ENCODE assay signal across 8 cellular contexts in genomic region chr22:20981787-20982562, GRCh38. TPM values are rescaled to one million over a fixed set of nuclear protein-coding genes. Genes with fewer than 3 reads are reported as not detected.
A peak's percentile ranks its signal among the peaks of the same experiment; 100 is the strongest.
DNase-seq lines count a peak whose midpoint lies in the region; ATAC-seq, FAIRE-seq and TF ChIP-seq lines count a peak whose summit lies in the region.

Gene LZTR1 (plus strand): TSS chr22:20982297. CDS start chr22:20982372, 75 bp downstream.

- WGBS in endodermal cell (ENCODE audit: insufficient coverage in 1 of 2, insufficient read length in 1 of 2), 2 experiments, result 0% methylated on average over 57 to 87 of the region's 87 CpGs
- 0 to 1% methylated on average over 75 to 76 of the region's 87 CpGs for WGBS in mesodermal cell (ENCODE audit: insufficient coverage in 2 of 2), 2 experiments

- TF ChIP-seq CTCF in CD4-positive, alpha-beta T cell (IDR thresholded peaks at IDR 0.05), result peak; percentile 52
- TF ChIP-seq CTCF in endodermal cell (conservative IDR thresholded peaks at IDR 0.05), result peak; percentile 67

- ATAC-seq in CD4-positive, alpha-beta T cell (ENCODE audit: poor library complexity), result peak; percentile 58
- ATAC-seq in HG03442 (IDR thresholded peaks at IDR 0.05; ENCODE audit: unreplicated experiment), result peak; percentile 74

- no peaks in the 10 kb centered on the region for H3K9me3 Mint-ChIP-seq in CD4-positive, alpha-beta T cell
- H3K9me3 Mint-ChIP-seq in endodermal cell, result peaks cover 14% of the 10 kb centered on the region

- H3K9me3 ChIP-seq in CD4-positive, alpha-beta T cell (ENCODE audit: control insufficient read depth, low read length), result peaks cover 6% of the 10 kb centered on the region
- H3K9me3 ChIP-seq in NT2/D1 (ENCODE audit: insufficient read depth, low read length) (no peaks in the 10 kb centered on the region), endodermal cell (ENCODE audit: control insufficient read depth, low read length) (peaks cover 11% of the 10 kb centered on the region), mesodermal cell (ENCODE audit: control insufficient read depth, low read length) (peaks cover 12% of the 10 kb centered on the region)

- CTCF ChIA-PET in CD4-positive, alpha-beta T cell (lab: Charles Lee), result interaction anchor here (0.8 to 1.5 kb wide), 3 partner anchors 21 to 647 kb away, joined by 3 to 7 read pairs (median 3); no protein-coding TSS in a partner anchor

- H3K4me1 ChIP-seq in NT2/D1 (ENCODE audit: insufficient read depth, insufficient read length), result peaks cover 5% of the 10 kb centered on the region
- H3K4me1 ChIP-seq in endodermal cell (ENCODE audit: control insufficient read depth, insufficient read depth, low read length), result no peaks in the 10 kb centered on the region
- H3K4me1 ChIP-seq in mesodermal cell (ENCODE audit: control insufficient read depth, insufficient read depth, low read length, poor library complexity, severe bottlenecking), result peaks cover 11% of the 10 kb centered on the region

- H3K4me1 Mint-ChIP-seq in CD4-positive, alpha-beta T cell (ENCODE audit: low read depth), result peaks cover 48% of the 10 kb centered on the region
- H3K4me1 Mint-ChIP-seq in endodermal cell, result peaks cover 27% of the 10 kb centered on the region

- FAIRE-seq in GM19239 (lab: Jason Lieb, UNC), result peak; percentile 89

- intact Hi-C loops in CD4-positive, alpha-beta T cell (cut with DNase I, micrococcal nuclease), result loop anchor here (1.0 to 10.0 kb wide), 3 partner anchors 20 to 127 kb away; partner anchors contain the start of genes THAP7 (in 2 of the 2), CRKL (in 1 of the 2), PI4KA (in 1 of the 2) and SNAP29 (in 1 of the 2)

- H3K36me3 ChIP-seq in NT2/D1 (ENCODE audit: insufficient read depth, insufficient read length, low read length), result peaks cover 26% of the 10 kb centered on the region
- H3K36me3 ChIP-seq in endodermal cell (ENCODE audit: control insufficient read depth, insufficient read depth, low read length), result peaks cover 24% of the 10 kb centered on the region
- H3K36me3 ChIP-seq in mesodermal cell (ENCODE audit: control insufficient read depth, insufficient read depth, low read length), result peaks cover 28% of the 10 kb centered on the region

- H3K27ac Mint-ChIP-seq in CD4-positive, alpha-beta T cell, result peak within 1 kb of the TSS; percentile 87
- peak within 1 kb of the TSS; percentile 75 for H3K27ac Mint-ChIP-seq in endodermal cell

- peaks cover 19% of the 10 kb centered on the region for H3K36me3 Mint-ChIP-seq in CD4-positive, alpha-beta T cell (ENCODE audit: low read depth)
- peaks cover 17% of the 10 kb centered on the region for H3K36me3 Mint-ChIP-seq in endodermal cell (ENCODE audit: low read depth)

- peak; percentile 40 to 77 (median 60) for DNase-seq in CD4-positive, alpha-beta T cell
- DNase-seq in GM19239 (ENCODE audit: insufficient read length, low spot score), result peak; percentile 94
- DNase-seq in NT2/D1 (ENCODE audit: low read depth, low spot score), result peak; percentile 63
- DNase-seq in activated CD8-positive, alpha-beta memory T cell treated with anti-CD3 and anti-CD28 coated beads, Interleukin-2, amount 50 U/mL, for 24 hours (ENCODE audit: extremely low read depth), result peak; percentile 26
- peak; percentile 91 for DNase-seq in endodermal cell
- DNase-seq in stimulated activated CD8-positive, alpha-beta memory T cell treated with anti-CD3 and anti-CD28 coated beads, Interleukin-15, amount 100 ng/mL, for 24 hours (ENCODE audit: low read depth), result peak; percentile 53

- H3K4me3 Mint-ChIP-seq in CD4-positive, alpha-beta T cell, result peak within 1 kb of the TSS; percentile 97
- peak within 1 kb of the TSS; percentile 92 for H3K4me3 Mint-ChIP-seq in endodermal cell

- H3K27ac ChIP-seq in CD4-positive, alpha-beta T cell (ENCODE audit: low read depth, low read length), result peak within 1 kb of the TSS; percentile 69
- H3K27ac ChIP-seq in endodermal cell (ENCODE audit: low read depth, low read length), result peak within 1 kb of the TSS; percentile 76
- peak within 1 kb of the TSS; percentile 71 for H3K27ac ChIP-seq in mesodermal cell (ENCODE audit: low read depth, low read length, severe bottlenecking)

- POLR2A ChIA-PET in CD4-positive, alpha-beta T cell (lab: Charles Lee), result interaction anchor here (0.6 to 4.6 kb wide), 7 partner anchors 9 to 647 kb away, joined by 3 to 25 read pairs (median 3); partner anchors contain the start of genes CRKL and THAP7

- H3K9ac ChIP-seq in NT2/D1 (ENCODE audit: insufficient read length, low read depth) (peak within 1 kb of the TSS; percentile 98), endodermal cell (ENCODE audit: extremely low read depth, low read length, poor library complexity, severe bottlenecking) (peak within 1 kb of the TSS; percentile 81)

- no peaks in the 10 kb centered on the region for H3K27me3 ChIP-seq in CD4-positive, alpha-beta T cell (ENCODE audit: control insufficient read depth, insufficient read depth, low read length)
- peaks cover 12% of the 10 kb centered on the region for H3K27me3 ChIP-seq in NT2/D1 (ENCODE audit: insufficient read depth, insufficient read length)
- peaks cover 8% of the 10 kb centered on the region for H3K27me3 ChIP-seq in endodermal cell (ENCODE audit: control insufficient read depth, insufficient read depth, low read length, poor library complexity, severe bottlenecking)

- no peaks in the 10 kb centered on the region for H3K27me3 Mint-ChIP-seq in CD4-positive, alpha-beta T cell
- H3K27me3 Mint-ChIP-seq in endodermal cell (ENCODE audit: insufficient read depth), result peaks cover 30% of the 10 kb centered on the region

- H3K4me3 ChIP-seq in NT2/D1 (ENCODE audit: insufficient read length, low read depth), result peak within 1 kb of the TSS; percentile 86
- H3K4me3 ChIP-seq in endodermal cell (ENCODE audit: low read length), result peak within 1 kb of the TSS; percentile 94
- H3K4me3 ChIP-seq in mesodermal cell (ENCODE audit: extremely low read depth, insufficient read depth, low read length, poor library complexity, severe bottlenecking), result peak within 1 kb of the TSS; percentile 83

RNA-seq across cellular contexts. Expression of gene LZTR1, which starts in this region (rescaled TPM):
- total RNA-seq in CD4-positive, alpha-beta T cell, result 10 to 100 TPM; 48.4 to 51.3 TPM
- 10 to 100 TPM; 56.5 to 73.2 TPM for total RNA-seq in endodermal cell
- 38.3 TPM for polyA plus RNA-seq in endodermal cell (2013, experiment 1 of 2)
- 33.0 TPM for polyA plus RNA-seq in endodermal cell (2013, experiment 2 of 2)
- 28.4 TPM for polyA plus RNA-seq in mesodermal cell (2013, experiment 1 of 2)
- 21.9 TPM for polyA plus RNA-seq in mesodermal cell (2013, experiment 2 of 2)

Comparison
In these comparisons a context has a peak if more than half of its experiments do, and no peak if none do; other contexts are left out.
1. Peak in every context shown above with its lines: DNase-seq, ATAC-seq, H3K4me3 ChIP-seq and H3K27ac ChIP-seq.
2. DNase-seq: peak in every context shown above with its lines; median percentile 94 in GM19239; 91 in endodermal cell; 63 in NT2/D1; 60 in CD4-positive, alpha-beta T cell; 53 in stimulated activated CD8-positive, alpha-beta memory T cell treated with anti-CD3 and anti-CD28 coated beads, Interleukin-15, amount 100 ng/mL, for 24 hours; 26 in activated CD8-positive, alpha-beta memory T cell treated with anti-CD3 and anti-CD28 coated beads, Interleukin-2, amount 50 U/mL, for 24 hours.